ENCODE assay signal across 8 cellular contexts in genomic region chr11:8263109-8263768, GRCh38. TPM values are rescaled to one million over a fixed set of nuclear protein-coding genes. Genes with fewer than 3 reads are reported as not detected.
DNase-seq lines count a peak whose midpoint lies in the region; ATAC-seq and TF ChIP-seq lines count a peak whose summit lies in the region.

No MANE protein-coding gene starts in this region.

- H3K27ac ChIP-seq in neural cell (ENCODE audit: low read length), result peak overlapping the region; percentile 78

- TF ChIP-seq CTCF in neural cell (IDR thresholded peaks at IDR 0.05; ENCODE audit: poor library complexity, severe bottlenecking), result no peak
- no peak for TF ChIP-seq CTCF in Caco-2 (IDR thresholded peaks at IDR 0.05; ENCODE audit: insufficient read depth in 1 of 2, low read depth in 1 of 2, low read length in 1 of 2, severe bottlenecking in 1 of 2, unreplicated experiment in 1 of 2)

- H3K4me2 ChIP-seq in neural cell (ENCODE audit: low read length), result peak overlapping the region; percentile 92

- POLR2A ChIA-PET in Caco-2 (lab: Charles Lee), result no interaction called here

- ATAC-seq in effector memory CD8-positive, alpha-beta T cell (replicated peaks), result peak; percentile 37
- ATAC-seq in HG03280 (IDR thresholded peaks at IDR 0.05; ENCODE audit: unreplicated experiment), result no peak

- BruUV-seq in Caco-2 (replicated peaks; lab: Mats Ljungman, UMichigan), result no TSS peak

- H3K9ac ChIP-seq in neural cell (ENCODE audit: low read length), result peak overlapping the region; percentile 79

- no peaks in the 10 kb centered on the region for H3K4me1 ChIP-seq in Caco-2

- H3K27me3 ChIP-seq in neural cell (ENCODE audit: insufficient read depth, low read depth, low read length) (peaks cover 16% of the 10 kb centered on the region), Caco-2 (replicated peaks; ENCODE audit: control insufficient read depth, insufficient read depth, low read length) (peaks cover 4% of the 10 kb centered on the region)

- H3K9me2 ChIP-seq in neural cell (ENCODE audit: insufficient read depth, low read length), result no peaks in the 10 kb centered on the region

- peak overlapping the region; percentile 51 for H2AFZ ChIP-seq in neural cell (ENCODE audit: low read depth, low read length)

- H3K9me3 ChIP-seq in neural cell (ENCODE audit: low read length) (no peaks in the 10 kb centered on the region), Caco-2 (no peaks in the 10 kb centered on the region)

- TF ChIP-seq RAD21 in neural cell (conservative IDR thresholded peaks at IDR 0.05), result no peak

- H3K27ac Mint-ChIP-seq in effector memory CD8-positive, alpha-beta T cell, result no peak overlapping the region
- no peak overlapping the region for H3K27ac Mint-ChIP-seq in Caco-2 (ENCODE audit: unreplicated experiment)

- peaks cover 50% of the 10 kb centered on the region for H3K79me2 ChIP-seq in neural cell (replicated peaks; ENCODE audit: insufficient read depth, low read length)

- peak overlapping the region; percentile 79 for H3K4me3 ChIP-seq in neural cell (ENCODE audit: low read length)
- H3K4me3 ChIP-seq in Caco-2 (ENCODE audit: low read depth, low read length), result no peak overlapping the region

- H3K27me3 Mint-ChIP-seq in effector memory CD8-positive, alpha-beta T cell, result peaks cover 67 to 96% of the 10 kb centered on the region in 2 donors
- H3K27me3 Mint-ChIP-seq in Caco-2 (ENCODE audit: insufficient read depth, unreplicated experiment), result peaks cover 18% of the 10 kb centered on the region

- intact Hi-C loops in Caco-2 (cut with micrococcal nuclease; ENCODE audit: unreplicated experiment), result no loop called here

- peak overlapping the region; percentile 65 to 69 for H3K4me3 Mint-ChIP-seq in effector memory CD8-positive, alpha-beta T cell
- no peak overlapping the region for H3K4me3 Mint-ChIP-seq in Caco-2 (ENCODE audit: unreplicated experiment)

- TF ChIP-seq EP300 in neural cell (conservative IDR thresholded peaks at IDR 0.05; ENCODE audit: poor library complexity, severe bottlenecking), result no peak

- H3K36me3 Mint-ChIP-seq in effector memory CD8-positive, alpha-beta T cell (ENCODE audit: insufficient read depth), result peaks cover 3% of the 10 kb centered on the region
- H3K36me3 Mint-ChIP-seq in Caco-2 (ENCODE audit: insufficient read depth, unreplicated experiment), result no peaks in the 10 kb centered on the region

- DNase-seq in NCI-H510A treated with DMSO at 0.1 percent for 48 hours (lab: John Stamatoyannopoulos, UW), result peak; percentile 21
- DNase-seq in NCI-H510A (lab: John Stamatoyannopoulos, UW), result no peak
- DNase-seq in NCI-H69 (lab: John Stamatoyannopoulos, UW), result peak; percentile 77
- no peak for DNase-seq in effector memory CD8-positive, alpha-beta T cell
- no peak for DNase-seq in LoVo (ENCODE audit: low spot score)
- DNase-seq in Caco-2, result no peak

- H3F3A ChIP-seq in neural cell (ENCODE audit: insufficient read depth, low read length, poor library complexity, severe bottlenecking), result no peaks in the 10 kb centered on the region

- no peaks in the 10 kb centered on the region for H3K9me3 Mint-ChIP-seq in effector memory CD8-positive, alpha-beta T cell
- H3K9me3 Mint-ChIP-seq in Caco-2 (ENCODE audit: unreplicated experiment), result no peaks in the 10 kb centered on the region

- peaks cover 10 to 11% of the 10 kb centered on the region in 2 donors for H3K4me1 Mint-ChIP-seq in effector memory CD8-positive, alpha-beta T cell (ENCODE audit: low read depth in 2 of 2)
- peaks cover 7% of the 10 kb centered on the region for H3K4me1 Mint-ChIP-seq in Caco-2 (ENCODE audit: low read depth, unreplicated experiment)

- H4K20me1 ChIP-seq in neural cell (ENCODE audit: insufficient read depth), result no peaks in the 10 kb centered on the region

- CTCF ChIA-PET in Caco-2 (lab: Charles Lee), result interaction anchor here (0.6 to 2.8 kb wide), 9 partner anchors 16 to 257 kb away, joined by 3 to 8 read pairs (median 4); no protein-coding TSS in a partner anchor

- H3K36me3 ChIP-seq in neural cell (ENCODE audit: insufficient read depth, low read length), result no peaks in the 10 kb centered on the region
- H3K36me3 ChIP-seq in Caco-2 (ENCODE audit: control insufficient read depth, insufficient read depth, low read length), result no peaks in the 10 kb centered on the region

TF ChIP-seq in neural cell, 6 proteins besides CTCF, POLR2A, EP300 and RAD21:
- no peak for TF ChIP-seq REST (IDR thresholded peaks at IDR 0.05; ENCODE audit: borderline replicate concordance)
- TF ChIP-seq POLR2AphosphoS5 (IDR thresholded peaks at IDR 0.05), result no peak
- no peak for TF ChIP-seq SMC3 (conservative IDR thresholded peaks at IDR 0.05; ENCODE audit: poor library complexity)
- TF ChIP-seq MXI1 (conservative IDR thresholded peaks at IDR 0.05; ENCODE audit: poor library complexity, severe bottlenecking), result no peak
- TF ChIP-seq EZH2 (IDR thresholded peaks at IDR 0.05; ENCODE audit: borderline replicate concordance, insufficient read depth, low read length, poor library complexity, severe bottlenecking), result no peak
- TF ChIP-seq TAF1 (IDR thresholded peaks at IDR 0.05; ENCODE audit: low read depth), result no peak

RNA-seq across cellular contexts. Expression of gene LMO1, which starts 0.4 kb away (rescaled TPM):
- 4.4 and 4.5 TPM in 2 replicates for polyA plus RNA-seq in neural cell
- polyA minus RNA-seq in neural cell, result 3.6 and 7.5 TPM in 2 replicates
- not detected in 2 replicates for total RNA-seq in Caco-2 (2022)

Comparison
In these comparisons a context has a peak if more than half of its experiments do, and no peak if none do; other contexts are left out.
1. DNase-seq: peak in NCI-H510A treated with DMSO at 0.1 percent for 48 hours (single experiment) and NCI-H69 (single experiment); none in NCI-H510A (single experiment), effector memory CD8-positive, alpha-beta T cell (0 of 3), LoVo (single experiment) and Caco-2 (0 of 2).